ENCODE assay signal across 3 cellular contexts in genomic region chr4:151694819-151695730, GRCh38.
TF ChIP-seq lines count a peak whose summit lies in the region.

No MANE protein-coding gene starts in this region.

TF ChIP-seq in SK-N-SH, 30 proteins besides CTCF, POLR2A, EP300 and RAD21:
- TF ChIP-seq ZBTB33 (IDR thresholded peaks at IDR 0.05; ENCODE audit: borderline replicate concordance, low read depth) (no peak), PBX3 (IDR thresholded peaks at IDR 0.05) (no peak), JUND (IDR thresholded peaks at IDR 0.05) (no peak), CHD2 (IDR thresholded peaks at IDR 0.05; ENCODE audit: low read length, partially characterized antibody) (no peak), FOSL2 (IDR thresholded peaks at IDR 0.05; ENCODE audit: borderline replicate concordance, low read depth) (peak; percentile 9; the same call in 1 of the 2 replicates), SIN3A (IDR thresholded peaks at IDR 0.05; ENCODE audit: borderline replicate concordance, low read depth, low read length) (no peak), RCOR1 (IDR thresholded peaks at IDR 0.05; ENCODE audit: low read length) (no peak), GATA2 (CRISPR knock-in tag; IDR thresholded peaks at IDR 0.05) (no peak)

TF ChIP-seq in SK-N-SH treated with all-trans-retinoic acid at 6 μM for 48 hours, 23 proteins besides CTCF, POLR2A, EP300 and RAD21:
- no peak for TF ChIP-seq ZFP30 (CRISPR knock-in tag; IDR thresholded peaks at IDR 0.05)
- no peak for TF ChIP-seq PATZ1 (CRISPR knock-in tag; IDR thresholded peaks at IDR 0.05; ENCODE audit: borderline replicate concordance)
- TF ChIP-seq ZFP3 (CRISPR knock-in tag; IDR thresholded peaks at IDR 0.05) = no peak
- TF ChIP-seq ZNF565 (CRISPR knock-in tag; conservative IDR thresholded peaks at IDR 0.05; ENCODE audit: low read depth) = no peak
- TF ChIP-seq OSR1 (CRISPR knock-in tag; IDR thresholded peaks at IDR 0.05) = no peak
- no peak for TF ChIP-seq PPARA (CRISPR knock-in tag; IDR thresholded peaks at IDR 0.05; ENCODE audit: borderline replicate concordance)
- TF ChIP-seq TSHZ2 (CRISPR knock-in tag; IDR thresholded peaks at IDR 0.05) = no peak
- TF ChIP-seq ISL1 (CRISPR knock-in tag; IDR thresholded peaks at IDR 0.05) = no peak
- TF ChIP-seq CSRNP3 (CRISPR knock-in tag; IDR thresholded peaks at IDR 0.05) = no peak
- TF ChIP-seq ZNF70 (CRISPR knock-in tag; IDR thresholded peaks at IDR 0.05) = no peak
- no peak for TF ChIP-seq BACH2 (CRISPR knock-in tag; IDR thresholded peaks at IDR 0.05; ENCODE audit: borderline replicate concordance)
- no peak for TF ChIP-seq ZC3H10 (CRISPR knock-in tag; IDR thresholded peaks at IDR 0.05)
- no peak for TF ChIP-seq CSDC2 (CRISPR knock-in tag; IDR thresholded peaks at IDR 0.05)
- no peak for TF ChIP-seq POU6F1 (CRISPR knock-in tag; IDR thresholded peaks at IDR 0.05; ENCODE audit: borderline replicate concordance, low read depth)
- TF ChIP-seq ESRRG (CRISPR knock-in tag; IDR thresholded peaks at IDR 0.05) = no peak
- no peak for TF ChIP-seq RARB (CRISPR knock-in tag; IDR thresholded peaks at IDR 0.05)
- TF ChIP-seq ZNF8 (CRISPR knock-in tag; IDR thresholded peaks at IDR 0.05) = no peak
- no peak for TF ChIP-seq GLIS3 (CRISPR knock-in tag; IDR thresholded peaks at IDR 0.05)

TF ChIP-seq in K562, 482 proteins besides CTCF, POLR2A, EP300 and RAD21:
- TF ChIP-seq VEZF1 (CRISPR knock-in tag; IDR thresholded peaks at IDR 0.05) (0 out of 2 replicates have a peak, but pooled peaks have one; percentile 15), TFAP4 (CRISPR knock-in tag; IDR thresholded peaks at IDR 0.05; ENCODE audit: borderline replicate concordance) (peak; percentile 40; the same call in 1 of the 2 replicates), JUND (IDR thresholded peaks at IDR 0.05; ENCODE audit: borderline replicate concordance, low read depth, low read length) (peak; percentile 65; the same call in 1 of the 2 replicates), JUND (tag; IDR thresholded peaks at IDR 0.05; ENCODE audit: borderline replicate concordance, low read depth, low read length) (peak; percentile 35; the same call in 1 of the 3 replicates), PKNOX1 (IDR thresholded peaks at IDR 0.05) (0 out of 2 replicates have a peak, but pooled peaks have one; percentile 15), CC2D1A (IDR thresholded peaks at IDR 0.05) (no peak), BACH1 (tag; IDR thresholded peaks at IDR 0.05) (no peak), ARID1B (IDR thresholded peaks at IDR 0.05) (no peak), FOSL1 (tag; conservative IDR thresholded peaks at IDR 0.05) (peak; percentile 72), NR1H2 (CRISPR knock-in tag; IDR thresholded peaks at IDR 0.05) (no peak), RBM15 (IDR thresholded peaks at IDR 0.05; ENCODE audit: insufficient read depth, low read length) (no peak), ZNF436 (CRISPR knock-in tag; IDR thresholded peaks at IDR 0.05) (no peak), ATF3 (IDR thresholded peaks at IDR 0.05) (peak; percentile 49), ATF3 (CRISPR knock-in tag; conservative IDR thresholded peaks at IDR 0.05) (no peak), MEF2A (IDR thresholded peaks at IDR 0.05; ENCODE audit: control insufficient read depth, low read depth, low read length) (peak; percentile 57; the same call in 1 of the 2 replicates), PRPF4 (IDR thresholded peaks at IDR 0.05; ENCODE audit: insufficient read depth, low read depth, low read length, poor library complexity, severe bottlenecking) (no peak), WHSC1 (IDR thresholded peaks at IDR 0.05; ENCODE audit: low read length) (no peak), KAT7 (CRISPR knock-in tag; IDR thresholded peaks at IDR 0.05; ENCODE audit: borderline replicate concordance) (no peak), HDAC8 (tag; IDR thresholded peaks at IDR 0.05) (no peak)
